ENCODE assay signal across 8 cellular contexts in the genomic region with DNA sequence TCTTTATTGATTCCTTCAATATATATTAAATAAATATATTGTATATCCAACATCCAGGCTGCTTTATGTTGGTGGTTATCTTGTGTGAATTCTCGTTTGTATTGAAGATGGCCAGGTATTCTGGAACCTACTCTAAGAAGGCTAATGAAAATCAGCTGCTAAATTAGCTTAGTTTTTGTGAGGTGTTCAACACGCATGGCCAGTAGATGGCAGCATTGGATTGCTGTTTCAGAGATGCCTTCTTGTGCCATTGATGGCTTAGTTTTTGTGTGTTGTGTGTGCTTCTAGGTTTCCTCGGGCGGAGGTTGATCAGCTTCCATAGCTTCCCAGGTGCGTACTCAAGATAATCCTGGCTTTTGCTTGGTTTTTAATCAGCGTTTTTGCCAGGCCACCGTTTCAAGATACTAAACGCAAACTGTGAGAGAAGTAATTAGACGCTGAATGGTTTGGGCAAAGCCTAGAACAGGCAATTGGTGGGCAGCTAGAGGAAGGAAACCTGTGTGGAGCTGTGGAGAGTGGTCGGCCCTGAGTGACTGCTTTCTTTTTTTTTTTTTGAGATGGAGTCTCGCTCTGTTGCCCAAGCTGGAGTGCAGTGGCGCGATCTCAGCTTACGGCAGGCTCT. TPM values are rescaled to one million over a fixed set of nuclear protein-coding genes. Genes with fewer than 3 reads are reported as not detected.
DNase-seq lines count a peak whose midpoint lies in the region; ATAC-seq and TF ChIP-seq lines count a peak whose summit lies in the region.

No MANE protein-coding gene starts in this region.

- intact Hi-C loops in activated T-helper 2 cell treated with anti-CD3 and anti-CD28 coated beads, Interferon-gamma antibody, Interleukin-2, Interleukin-4, amounts not matched to agents 10 μg/mL and 5 μg/mL and 100 μg/mL, durations not matched to agents 14 hours and 24 hours and 36 hours (cut with micrococcal nuclease), result loop anchor here (1.0 to 2.0 kb wide), 2 partner anchors 52 to 146 kb away; a partner anchor contains a TSS
- intact Hi-C loops in tibial artery (cut with DNase I; ENCODE audit: low total_unique reads), result no loop called here

- DNase-seq in DMS153 treated with DMSO at 0.1 percent for 48 hours (lab: John Stamatoyannopoulos, UW; ENCODE audit: unreplicated experiment) (peak; percentile 44), Karpas-422 (peak; percentile 92), RPMI7951 (ENCODE audit: low read depth) (peak; percentile 66), fibroblast of villous mesenchyme (ENCODE audit: low read depth) (peak; percentile 86), omental fat pad (ENCODE audit: low spot score) (no peak), tibial artery (peak; percentile 63 to 74)
- DNase-seq in activated T-helper 2 cell treated with anti-CD3 and anti-CD28 coated beads, Interferon-gamma antibody, Interleukin-2, Interleukin-4, amounts not matched to agents 10 μg/mL and 5 μg/mL and 100 μg/mL, durations not matched to agents 14 hours and 24 hours and 36 hours (ENCODE audit: low spot score), result peak; percentile 58

- H2AFZ ChIP-seq in Karpas-422 (ENCODE audit: low read length), result no peak overlapping the region

- no peaks in the 10 kb centered on the region for H3K9me3 ChIP-seq in Karpas-422 (ENCODE audit: low read length)
- H3K9me3 ChIP-seq in tibial artery, result no peaks in the 10 kb centered on the region

- peak; percentile 72 for ATAC-seq in GM21528 (IDR thresholded peaks at IDR 0.05; ENCODE audit: low FRiP score, unreplicated experiment)
- peak; percentile 63 for ATAC-seq in omental fat pad (ENCODE audit: low FRiP score)

- H3K4me1 Mint-ChIP-seq in activated T-helper 2 cell treated with anti-CD3 and anti-CD28 coated beads, Interferon-gamma antibody, Interleukin-2, Interleukin-4, amounts not matched to agents 10 μg/mL and 5 μg/mL and 100 μg/mL, durations not matched to agents 14 hours and 24 hours and 36 hours (ENCODE audit: low read depth), result peaks cover 16% of the 10 kb centered on the region

- H3K4me3 Mint-ChIP-seq in activated T-helper 2 cell treated with anti-CD3 and anti-CD28 coated beads, Interferon-gamma antibody, Interleukin-2, Interleukin-4, amounts not matched to agents 10 μg/mL and 5 μg/mL and 100 μg/mL, durations not matched to agents 14 hours and 24 hours and 36 hours (ENCODE audit: low read depth), result no peak overlapping the region

- H3K27ac Mint-ChIP-seq in activated T-helper 2 cell treated with anti-CD3 and anti-CD28 coated beads, Interferon-gamma antibody, Interleukin-2, Interleukin-4, amounts not matched to agents 10 μg/mL and 5 μg/mL and 100 μg/mL, durations not matched to agents 14 hours and 24 hours and 36 hours, result no peak overlapping the region

- peak; percentile 81 for TF ChIP-seq CTCF in fibroblast of villous mesenchyme (IDR thresholded peaks at IDR 0.05; ENCODE audit: insufficient read depth, low read depth, low read length)
- peak in 2 of 3 donors; percentile 17 to 27 for TF ChIP-seq CTCF in omental fat pad (IDR thresholded peaks at IDR 0.05)
- TF ChIP-seq CTCF in tibial artery (IDR thresholded peaks at IDR 0.05), result peak; percentile 76 to 81

- H3K9me3 Mint-ChIP-seq in activated T-helper 2 cell treated with anti-CD3 and anti-CD28 coated beads, Interferon-gamma antibody, Interleukin-2, Interleukin-4, amounts not matched to agents 10 μg/mL and 5 μg/mL and 100 μg/mL, durations not matched to agents 14 hours and 24 hours and 36 hours, result no peaks in the 10 kb centered on the region

- H3K4me2 ChIP-seq in Karpas-422 (ENCODE audit: low read depth, low read length, poor library complexity, severe bottlenecking), result no peak overlapping the region

- no peak overlapping the region for H3K9ac ChIP-seq in Karpas-422 (ENCODE audit: low read length)

- H3K36me3 ChIP-seq in Karpas-422 (ENCODE audit: insufficient read depth, low read length) (no peaks in the 10 kb centered on the region), tibial artery (no peaks in the 10 kb centered on the region)

- H3K27me3 ChIP-seq in Karpas-422 (ENCODE audit: low read length), result no peaks in the 10 kb centered on the region
- no peaks in the 10 kb centered on the region for H3K27me3 ChIP-seq in tibial artery

- H3K27ac ChIP-seq in Karpas-422 (ENCODE audit: low read length) (no peak overlapping the region), tibial artery (no peak overlapping the region)

- peaks cover 4% of the 10 kb centered on the region; the same call in 1 of the 2 replicates for H4K20me1 ChIP-seq in Karpas-422 (ENCODE audit: insufficient read depth, low read depth, low read length)

- peaks cover 21% of the 10 kb centered on the region for H3K36me3 Mint-ChIP-seq in activated T-helper 2 cell treated with anti-CD3 and anti-CD28 coated beads, Interferon-gamma antibody, Interleukin-2, Interleukin-4, amounts not matched to agents 10 μg/mL and 5 μg/mL and 100 μg/mL, durations not matched to agents 14 hours and 24 hours and 36 hours (ENCODE audit: low read depth)

- H3K79me2 ChIP-seq in Karpas-422 (ENCODE audit: low read length), result peaks cover 91% of the 10 kb centered on the region

- no peaks in the 10 kb centered on the region for H3K27me3 Mint-ChIP-seq in activated T-helper 2 cell treated with anti-CD3 and anti-CD28 coated beads, Interferon-gamma antibody, Interleukin-2, Interleukin-4, amounts not matched to agents 10 μg/mL and 5 μg/mL and 100 μg/mL, durations not matched to agents 14 hours and 24 hours and 36 hours (ENCODE audit: low read depth)

- peaks cover 9% of the 10 kb centered on the region for H3K4me1 ChIP-seq in Karpas-422 (ENCODE audit: low read length)
- peaks cover 0 to 8% (median 0%) of the 10 kb centered on the region in 4 donors for H3K4me1 ChIP-seq in tibial artery

- H3K4me3 ChIP-seq in Karpas-422 (ENCODE audit: low read length) (no peak overlapping the region), fibroblast of villous mesenchyme (ENCODE audit: low read depth, low read length) (no peak overlapping the region), tibial artery (no peak overlapping the region)

- H3K9me2 ChIP-seq in Karpas-422 (replicated peaks; ENCODE audit: insufficient read depth, low read length), result no peaks in the 10 kb centered on the region

RNA-seq across cellular contexts. Expression of a gene that starts 15.1 kb away (rescaled TPM):
- 10.6 and 12.6 TPM in 2 replicates for total RNA-seq in Karpas-422 (2014; rRNA removed; shearing (Covaris generic); ENCODE audit: low replicate concordance)
- total RNA-seq in RPMI7951 (2014; rRNA removed; shearing (Covaris generic)), result 13.5 and 16.1 TPM in 2 replicates
- 20.3 and 22.1 TPM in 2 replicates for total RNA-seq in activated T-helper 2 cell treated with anti-CD3 and anti-CD28 coated beads, Interferon-gamma antibody, Interleukin-2, Interleukin-4, amounts not matched to agents 10 μg/mL and 5 μg/mL and 100 μg/mL, durations not matched to agents 14 hours and 24 hours and 36 hours
- total RNA-seq in fibroblast of villous mesenchyme, result 27.7 and 61.7 TPM in 2 replicates
- 10 to 100 TPM in 3 of 4 donors, 1 to 10 TPM in 1; 5.8 to 83.1 (median 21.6) TPM for total RNA-seq in omental fat pad

Comparison
In these comparisons a context has a peak if more than half of its experiments do, and no peak if none do; other contexts are left out.
1. CTCF ChIP-seq: peak in every context shown above with its lines; median percentile 81 in fibroblast of villous mesenchyme; 78 in tibial artery; 22 in omental fat pad.